25 cellular contexts compared by ENCODE assay signal in the genomic region with DNA sequence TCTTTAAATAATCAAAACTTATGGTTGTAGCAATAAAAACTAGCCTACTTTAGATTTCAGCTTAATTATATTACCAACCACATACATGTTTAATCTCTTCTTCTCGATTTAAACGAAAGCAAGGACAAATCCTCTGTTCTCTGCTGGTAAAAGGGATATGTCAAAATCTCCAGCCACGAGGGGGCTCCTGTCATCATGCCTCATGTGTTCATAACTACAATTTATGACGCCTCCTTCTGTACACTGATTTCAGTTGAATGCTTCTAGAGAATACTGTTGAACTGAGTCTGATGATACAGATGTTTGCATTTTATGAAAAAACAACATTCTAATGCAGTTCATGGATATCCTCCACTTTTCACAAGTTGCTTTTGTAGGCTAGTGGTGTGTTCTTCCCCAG.
DNase-seq lines count a peak whose midpoint lies in the region; ATAC-seq, FAIRE-seq and TF ChIP-seq lines count a peak whose summit lies in the region.
"Had no signal": no experiment of that assay in that cellular context is flagged by ENCODE, and none has a peak within 500 bp of the region (broad histone marks: within the 10 kb centered on the region; RNA-seq: fewer than 3 reads in every experiment).

No MANE protein-coding gene starts in this region.

- H3K9me3 ChIP-seq in HepG2 (ENCODE audit: low read length) (no peaks in the 10 kb centered on the region), right lobe of liver (no peaks in the 10 kb centered on the region), Panc1 (ENCODE audit: control insufficient read depth, insufficient read depth, low read depth, low read length) (no peaks in the 10 kb centered on the region), testis (no peaks in the 10 kb centered on the region), ovary (no peaks in the 10 kb centered on the region)
- H3K9me3 ChIP-seq: neutrophil, prostate gland, SJCRH30 had no signal

- DNase-seq in HepG2 (ENCODE audit: low spot score), result peak; percentile 2
- no peak for DNase-seq in right lobe of liver
- peak; percentile 1 for DNase-seq in MV-4-11 (lab: John Stamatoyannopoulos, UW)
- DNase-seq in Panc1 (ENCODE audit: low read depth, low spot score), result no peak
- peak; percentile 54 for DNase-seq in testis
- DNase-seq in ovary, result no peak
- DNase-seq in OCI-M2 (lab: John Stamatoyannopoulos, UW; ENCODE audit: unreplicated experiment), result no peak
- DNase-seq: activated CD4-positive, alpha-beta T cell treated with anti-CD3 and anti-CD28 coated beads, Interleukin-2, amount 50 U/mL, for 48 hours; activated CD8-positive, alpha-beta memory T cell treated with anti-CD3 and anti-CD28 coated beads, Interleukin-2, amount 50 U/mL, for 4 hours; activated naive CD4-positive, alpha-beta T cell treated with anti-CD3 and anti-CD28 coated beads, Interleukin-2, amount 10 ng/mL, durations not matched to agents 7 days and 5 days; amniotic stem cell; brain microvascular endothelial cell; left ventricle myocardium superior; NCI-H1048; NCI-H1694; NCI-H2171 treated with DMSO at 0.1 percent for 48 hours; SJCRH30; stimulated activated CD4-positive, alpha-beta T cell treated with anti-CD3 and anti-CD28 coated beads, Interleukin-15, amount 100 ng/mL, for 24 hours; stimulated activated naive B cell treated with anti-CD40 and anti-IgM and Interleukin-4, amounts not matched to agents 10 μg/mL and 1 μg/mL and 100 μg/mL, for 72 hours had no signal

- H3K27ac ChIP-seq in HepG2 (ENCODE audit: extremely low read length, insufficient read depth, low read length) (no peak overlapping the region), right lobe of liver (no peak overlapping the region), Panc1 (ENCODE audit: low read length) (no peak overlapping the region), testis (no peak overlapping the region), ovary (no peak overlapping the region)
- H3K27ac ChIP-seq: brain microvascular endothelial cell, neutrophil, prostate gland, SJCRH30 had no signal

- CTCF ChIA-PET in HepG2 (lab: Yijun Ruan, JAX; ENCODE audit: low intra/inter-chr PET ratio, low total read pairs), result no interaction called here
- CTCF ChIA-PET in Panc1 (lab: Charles Lee), result no interaction called here

- H3K4me3 ChIP-seq in HepG2 (replicated peaks in 1 of 3; ENCODE audit: insufficient read depth in 1 of 3, low read depth in 2 of 3, low read length in 3 of 3), result no peak overlapping the region
- no peak overlapping the region for H3K4me3 ChIP-seq in right lobe of liver
- H3K4me3 ChIP-seq in Panc1 (ENCODE audit: low read depth in 2 of 2, low read length in 2 of 2), result no peak overlapping the region
- H3K4me3 ChIP-seq in testis, result no peak overlapping the region
- no peak overlapping the region for H3K4me3 ChIP-seq in ovary
- H3K4me3 ChIP-seq: prostate gland, SJCRH30 had no signal

- TF ChIP-seq CTCF in HepG2 (CRISPR knock-in tag; IDR thresholded peaks at IDR 0.05) (no peak), right lobe of liver (IDR thresholded peaks at IDR 0.05) (no peak), Panc1 (IDR thresholded peaks at IDR 0.05) (peak; percentile 23; the same call in 1 of the 2 replicates), testis (IDR thresholded peaks at IDR 0.05) (no peak), ovary (IDR thresholded peaks at IDR 0.05) (no peak)

- no peak overlapping the region for H3K4me2 ChIP-seq in HepG2 (ENCODE audit: low read depth, low read length)

- no peak overlapping the region for H2AFZ ChIP-seq in HepG2 (ENCODE audit: low read length)

- WGBS in HepG2 (ENCODE audit: low lambda C conversion rate), result 2% methylated on average over 4 of the region's 4 CpGs
- WGBS in right lobe of liver (ENCODE audit: insufficient coverage, low coverage, low lambda C conversion rate, missing lambda C conversion rate), result 43% methylated on average over 4 of the region's 4 CpGs
- 36 to 54% methylated on average over 4 of the region's 4 CpGs for WGBS in testis, 2 donors
- 19 to 28% (median 25%) methylated on average over 4 of the region's 4 CpGs for WGBS in ovary, 3 donors

- no peak for FAIRE-seq in HepG2 (lab: Jason Lieb, UNC)
- FAIRE-seq: G401.6, H54, keratinocyte had no signal

- POLR2A ChIA-PET in HepG2 (lab: Yijun Ruan, JAX) (no interaction called here), Panc1 (lab: Charles Lee) (no interaction called here)

- H3K36me3 ChIP-seq in HepG2 (replicated peaks in 1 of 2; ENCODE audit: control insufficient read depth in 1 of 2, insufficient read depth in 2 of 2, low read length in 2 of 2) (no peaks in the 10 kb centered on the region), right lobe of liver (no peaks in the 10 kb centered on the region), Panc1 (ENCODE audit: control insufficient read depth, insufficient read depth, low read length) (no peaks in the 10 kb centered on the region), testis (ENCODE audit: low read depth, missing control alignments) (no peaks in the 10 kb centered on the region), ovary (no peaks in the 10 kb centered on the region)
- H3K36me3 ChIP-seq: brain microvascular endothelial cell, neutrophil, prostate gland, SJCRH30 had no signal

- no peaks in the 10 kb centered on the region for H4K20me1 ChIP-seq in HepG2 (ENCODE audit: insufficient read depth, low read length)

- TF ChIP-seq POLR2A in HepG2 (IDR thresholded peaks at IDR 0.05; ENCODE audit: insufficient read depth in 1 of 2, low read depth in 2 of 2, low read length in 2 of 2) (no peak), right lobe of liver (IDR thresholded peaks at IDR 0.05) (no peak), testis (IDR thresholded peaks at IDR 0.05) (no peak), ovary (IDR thresholded peaks at IDR 0.05) (no peak)

- no peaks in the 10 kb centered on the region for H3K79me2 ChIP-seq in HepG2 (ENCODE audit: insufficient read depth, low read length)

- no peak overlapping the region for H3K9ac ChIP-seq in HepG2 (ENCODE audit: insufficient read depth, low read depth, low read length)

- H3K27me3 ChIP-seq in HepG2 (ENCODE audit: control insufficient read depth in 1 of 2, insufficient read depth in 2 of 2, low read length in 2 of 2) (no peaks in the 10 kb centered on the region; a peak in 1 of 5 replicates), right lobe of liver (no peaks in the 10 kb centered on the region), Panc1 (ENCODE audit: control insufficient read depth, insufficient read depth, low read length) (0 out of 2 replicates have a peak, but pooled peaks cover 3% of the 10 kb centered on the region), testis (no peaks in the 10 kb centered on the region), ovary (no peaks in the 10 kb centered on the region)
- H3K27me3 ChIP-seq: brain microvascular endothelial cell, neutrophil had no signal

- 0 out of 3 replicates have a peak, but pooled peaks have one; percentile 25 for ATAC-seq in HepG2
- no peak for ATAC-seq in right lobe of liver
- no peak for ATAC-seq in Panc1
- ATAC-seq in HG02610 (IDR thresholded peaks at IDR 0.05; ENCODE audit: unreplicated experiment), result no peak
- ATAC-seq: left ventricle myocardium superior; stimulated activated naive B cell treated with anti-CD40 and anti-IgM and Interleukin-4, amounts not matched to agents 10 μg/mL and 1 μg/mL and 100 μg/mL, for 72 hours had no signal

- intact Hi-C loops in HepG2 (cut with micrococcal nuclease; ENCODE audit: unreplicated experiment) (no loop called here), right lobe of liver (cut with DNase I) (no loop called here), Panc1 (cut with micrococcal nuclease; ENCODE audit: unreplicated experiment) (loop anchor here (10.0 kb wide), 1 partner anchor 447 kb away; no protein-coding TSS in a partner anchor), testis (cut with DNase I; ENCODE audit: low total_unique reads) (no loop called here), ovary (cut with DNase I) (no loop called here)

- no peak for TF ChIP-seq RAD21 in HepG2 (CRISPR knock-in tag; IDR thresholded peaks at IDR 0.05)

- TF ChIP-seq EP300 in HepG2 (IDR thresholded peaks at IDR 0.05; ENCODE audit: low read depth in 2 of 2, low read length in 2 of 2), result no peak
- no peak for TF ChIP-seq EP300 in HepG2 (CRISPR knock-in tag; IDR thresholded peaks at IDR 0.05; ENCODE audit: borderline replicate concordance)
- TF ChIP-seq EP300 in ovary (IDR thresholded peaks at IDR 0.05), result no peak

- BruUV-seq in HepG2 (replicated peaks; lab: Mats Ljungman, UMichigan), result no TSS peak
- no TSS peak for BruUV-seq in Panc1 (replicated peaks; lab: Mats Ljungman, UMichigan)

- H3K4me1 ChIP-seq in HepG2 (ENCODE audit: insufficient read depth, low read length) (no peaks in the 10 kb centered on the region), right lobe of liver (no peaks in the 10 kb centered on the region), Panc1 (ENCODE audit: control insufficient read depth, insufficient read depth, low read length) (no peaks in the 10 kb centered on the region), testis (no peaks in the 10 kb centered on the region), ovary (ENCODE audit: insufficient read depth) (no peaks in the 10 kb centered on the region)
- H3K4me1 ChIP-seq: prostate gland, SJCRH30 had no signal

- in situ Hi-C loops in HepG2 (cut with HindIII; ENCODE audit: extremely low pct_ligation_motif_present, low pct_unique_long_range_greater_than_20kb), result no loop called here
- in situ Hi-C loops in Panc1 (cut with HindIII; ENCODE audit: low pct_unique_long_range_greater_than_20kb, low sequenced_read_pairs), result no loop called here

TF ChIP-seq in HepG2, 621 proteins besides CTCF, POLR2A, EP300 and RAD21:
- TF ChIP-seq STAG1 (CRISPR knock-in tag; IDR thresholded peaks at IDR 0.05) (peak; percentile 14; the same call in 1 of the 2 replicates), TCF7L2 (IDR thresholded peaks at IDR 0.05; ENCODE audit: low read depth, low read length) (no peak)

Comparison
In these comparisons a context has a peak if more than half of its experiments do, and no peak if none do; other contexts are left out.
1. DNase-seq: peak in HepG2 (single experiment), MV-4-11 (single experiment) and testis (single experiment); none in right lobe of liver (0 of 3), Panc1 (single experiment), ovary (0 of 5) and OCI-M2 (single experiment).